Comparison of ENCODE assay signal across 10 cellular contexts in genomic region chr6:29651413-29652197, GRCh38. TPM values are rescaled to one million over a fixed set of nuclear protein-coding genes. Genes with fewer than 3 reads are reported as not detected.
DNase-seq lines count a peak whose midpoint lies in the region; ATAC-seq and TF ChIP-seq lines count a peak whose summit lies in the region.
"Had no signal": no experiment of that assay in that cellular context is flagged by ENCODE, and none has a peak within 500 bp of the region (broad histone marks: within the 10 kb centered on the region; RNA-seq: fewer than 3 reads in every experiment).

No MANE protein-coding gene starts in this region.

- DNase-seq in NCI-H1105 treated with DMSO at 0.1 percent for 48 hours (lab: John Stamatoyannopoulos, UW) = peak; percentile 32
- no peak for DNase-seq in NCI-H1105 (lab: John Stamatoyannopoulos, UW)
- peak; percentile 39 for DNase-seq in NB4 (ENCODE audit: low read depth)
- no peak for DNase-seq in astrocyte of the cerebellum (ENCODE audit: low read depth)
- DNase-seq in lower lobe of right lung = no peak
- no peak for DNase-seq in stimulated activated CD4-positive, alpha-beta T cell treated with anti-CD3 and anti-CD28 coated beads, Interleukin-15, amount 100 ng/mL, for 24 hours
- no peak for DNase-seq in KG1 (lab: John Stamatoyannopoulos, UW)

- H3K4me1 ChIP-seq in lower lobe of right lung = peaks cover 5% of the 10 kb centered on the region

- in situ Hi-C loops in astrocyte of the cerebellum (cut with HindIII; ENCODE audit: low sequenced_read_pairs) = no loop called here

- peak; percentile 31 for TF ChIP-seq CTCF in NB4 (IDR thresholded peaks at IDR 0.05; ENCODE audit: low read depth, low read length)
- TF ChIP-seq CTCF in astrocyte of the cerebellum (IDR thresholded peaks at IDR 0.05; ENCODE audit: low read depth, low read length, missing control alignments) = peak; percentile 52
- TF ChIP-seq CTCF in lower lobe of right lung (IDR thresholded peaks at IDR 0.05) = peak; percentile 63

- intact Hi-C loops in lower lobe of right lung (cut with DNase I) = no loop called here

- H3K27me3 ChIP-seq in lower lobe of right lung (ENCODE audit: low read depth) = peaks cover 18% of the 10 kb centered on the region
- H3K27me3 ChIP-seq: BLaER1 treated with 17β-estradiol and CSF1 and Interleukin-3, amounts not matched to agents 10 nM and 100 nM had no signal

- no peaks in the 10 kb centered on the region for H3K9me3 ChIP-seq in lower lobe of right lung
- H3K9me3 ChIP-seq: BLaER1 treated with 17β-estradiol and CSF1 and Interleukin-3, amounts not matched to agents 10 nM and 100 nM had no signal

- H3K4me3 ChIP-seq in NB4 (ENCODE audit: low read depth, low read length) (no peak overlapping the region), astrocyte of the cerebellum (ENCODE audit: low read depth, low read length) (no peak overlapping the region), lower lobe of right lung (no peak overlapping the region)
- H3K4me3 ChIP-seq: BLaER1 treated with 17β-estradiol and CSF1 and Interleukin-3, amounts not matched to agents 10 nM and 100 nM; skin epidermis had no signal

- H3K27ac ChIP-seq in lower lobe of right lung = no peak overlapping the region
- H3K27ac ChIP-seq: BLaER1 treated with 17β-estradiol and CSF1 and Interleukin-3, amounts not matched to agents 10 nM and 100 nM; skin epidermis had no signal

- H3K36me3 ChIP-seq in lower lobe of right lung = no peaks in the 10 kb centered on the region
- H3K36me3 ChIP-seq: BLaER1 treated with 17β-estradiol and CSF1 and Interleukin-3, amounts not matched to agents 10 nM and 100 nM had no signal

- no peak for TF ChIP-seq POLR2A in NB4 (IDR thresholded peaks at IDR 0.05; ENCODE audit: extremely low read depth, insufficient read length)

- ATAC-seq in lower lobe of right lung (no peak), HG03135 (IDR thresholded peaks at IDR 0.05; ENCODE audit: unreplicated experiment) (no peak)

RNA-seq across cellular contexts. Expression of gene MOG, which starts 5.3 kb away (rescaled TPM):
- total RNA-seq in lower lobe of right lung = not detected

RNA-seq across cellular contexts. Expression of gene GABBR1, which starts 18.6 kb away (rescaled TPM):
- total RNA-seq in lower lobe of right lung = 38.5 TPM

RNA-seq across cellular contexts. Expression of gene ZFP57, which starts 29.3 kb away (rescaled TPM):
- not detected for total RNA-seq in lower lobe of right lung

Comparison
In these comparisons a context has a peak if more than half of its experiments do, and no peak if none do; other contexts are left out.
1. DNase-seq: peak in NCI-H1105 treated with DMSO at 0.1 percent for 48 hours (single experiment) and NB4 (single experiment); none in NCI-H1105 (single experiment), astrocyte of the cerebellum (single experiment), lower lobe of right lung (single experiment), stimulated activated CD4-positive, alpha-beta T cell treated with anti-CD3 and anti-CD28 coated beads, Interleukin-15, amount 100 ng/mL, for 24 hours (single experiment) and KG1 (single experiment).
2. Peak in every context shown above with its lines, with median percentiles within 50 percentile points of each other: CTCF ChIP-seq.